ENCODE assay signal across 1 cellular context in genomic region chr20:63706852-63707557, GRCh38.
TF ChIP-seq lines count a peak whose summit lies in the region.

No MANE protein-coding gene starts in this region.

TF ChIP-seq in HepG2, 621 proteins besides CTCF, POLR2A, EP300 and RAD21 (continued from another document and continues in another):
- no peak for TF ChIP-seq ZBTB7B (CRISPR knock-in tag; IDR thresholded peaks at IDR 0.05)
- no peak for TF ChIP-seq NCOA1 (CRISPR knock-in tag; IDR thresholded peaks at IDR 0.05)
- TF ChIP-seq U2AF1 (optimal IDR thresholded peaks at IDR 0.05; ENCODE audit: low read depth, low read length), result peak; percentile 42
- peak; percentile 19; the same call in 1 of the 2 replicates for TF ChIP-seq ZNF607 (CRISPR knock-in tag; IDR thresholded peaks at IDR 0.05; ENCODE audit: borderline replicate concordance)
- no peak for TF ChIP-seq ZNF274 (CRISPR knock-in tag; IDR thresholded peaks at IDR 0.05)
- no peak for TF ChIP-seq NBN (conservative IDR thresholded peaks at IDR 0.05)
- TF ChIP-seq ELF4 (CRISPR knock-in tag; IDR thresholded peaks at IDR 0.05; ENCODE audit: borderline replicate concordance), result no peak
- TF ChIP-seq PAWR (CRISPR knock-in tag; IDR thresholded peaks at IDR 0.05; ENCODE audit: borderline replicate concordance), result no peak
- TF ChIP-seq ETV6 (CRISPR knock-in tag; conservative IDR thresholded peaks at IDR 0.05), result no peak; the same call in 1 of the 2 replicates
- no peak for TF ChIP-seq ZMYM2 (CRISPR knock-in tag; IDR thresholded peaks at IDR 0.05)
- TF ChIP-seq RBM39 (IDR thresholded peaks at IDR 0.05; ENCODE audit: low read depth, low read length, poor library complexity, severe bottlenecking), result peak; percentile 81
- 0 out of 2 replicates have a peak, but pooled peaks have one; percentile 60 for TF ChIP-seq CC2D1A (CRISPR knock-in tag; IDR thresholded peaks at IDR 0.05)
- peak; percentile 21; the same call in 1 of the 2 replicates for TF ChIP-seq ZNF605 (CRISPR knock-in tag; IDR thresholded peaks at IDR 0.05)
- peak; percentile 21 for TF ChIP-seq ZNF772 (CRISPR knock-in tag; IDR thresholded peaks at IDR 0.05)
- TF ChIP-seq, protein P1, sequence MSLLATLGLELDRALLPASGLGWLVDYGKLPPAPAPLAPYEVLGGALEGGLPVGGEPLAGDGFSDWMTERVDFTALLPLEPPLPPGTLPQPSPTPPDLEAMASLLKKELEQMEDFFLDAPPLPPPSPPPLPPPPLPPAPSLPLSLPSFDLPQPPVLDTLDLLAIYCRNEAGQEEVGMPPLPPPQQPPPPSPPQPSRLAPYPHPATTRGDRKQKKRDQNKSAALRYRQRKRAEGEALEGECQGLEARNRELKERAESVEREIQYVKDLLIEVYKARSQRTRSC (CRISPR knock-in tag; IDR thresholded peaks at IDR 0.05; ENCODE audit: low read depth), result no peak
- no peak for TF ChIP-seq MBNL3 (CRISPR knock-in tag; conservative IDR thresholded peaks at IDR 0.05)
- 0 out of 2 replicates have a peak, but pooled peaks have one; percentile 10 for TF ChIP-seq TIGD3 (CRISPR knock-in tag; IDR thresholded peaks at IDR 0.05; ENCODE audit: borderline replicate concordance)
- no peak for TF ChIP-seq ZNF33B (CRISPR knock-in tag; IDR thresholded peaks at IDR 0.05)
- TF ChIP-seq, protein P2, sequence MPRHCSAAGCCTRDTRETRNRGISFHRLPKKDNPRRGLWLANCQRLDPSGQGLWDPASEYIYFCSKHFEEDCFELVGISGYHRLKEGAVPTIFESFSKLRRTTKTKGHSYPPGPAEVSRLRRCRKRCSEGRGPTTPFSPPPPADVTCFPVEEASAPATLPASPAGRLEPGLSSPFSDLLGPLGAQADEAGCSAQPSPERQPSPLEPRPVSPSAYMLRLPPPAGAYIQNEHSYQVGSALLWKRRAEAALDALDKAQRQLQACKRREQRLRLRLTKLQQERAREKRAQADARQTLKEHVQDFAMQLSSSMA (CRISPR knock-in tag; IDR thresholded peaks at IDR 0.05), result peak; percentile 72; the same call in 1 of the 2 replicates
- peak; percentile 73; the same call in 1 of the 2 replicates for TF ChIP-seq ZSCAN29 (CRISPR knock-in tag; conservative IDR thresholded peaks at IDR 0.05)
- TF ChIP-seq HDAC6 (IDR thresholded peaks at IDR 0.05; ENCODE audit: low read depth, low read length), result no peak
- TF ChIP-seq ELF1 (CRISPR knock-in tag; IDR thresholded peaks at IDR 0.05), result peak; percentile 46; the same call in 1 of the 2 replicates
- TF ChIP-seq POLR2G (IDR thresholded peaks at IDR 0.05; ENCODE audit: low read depth, low read length), result no peak
- TF ChIP-seq NFKBIZ (CRISPR knock-in tag; IDR thresholded peaks at IDR 0.05), result no peak
- no peak for TF ChIP-seq ZNF773 (CRISPR knock-in tag; IDR thresholded peaks at IDR 0.05; ENCODE audit: borderline replicate concordance)
- no peak for TF ChIP-seq NR2F2 (IDR thresholded peaks at IDR 0.05; ENCODE audit: borderline replicate concordance, low read depth)
- TF ChIP-seq KDM1A (CRISPR knock-in tag; IDR thresholded peaks at IDR 0.05), result 0 out of 2 replicates have a peak, but pooled peaks have one; percentile 6
- TF ChIP-seq ZNF317 (CRISPR knock-in tag; IDR thresholded peaks at IDR 0.05), result peak; percentile 79
- TF ChIP-seq ZKSCAN8 (CRISPR knock-in tag; IDR thresholded peaks at IDR 0.05; ENCODE audit: borderline replicate concordance), result no peak
- TF ChIP-seq, protein P3, sequence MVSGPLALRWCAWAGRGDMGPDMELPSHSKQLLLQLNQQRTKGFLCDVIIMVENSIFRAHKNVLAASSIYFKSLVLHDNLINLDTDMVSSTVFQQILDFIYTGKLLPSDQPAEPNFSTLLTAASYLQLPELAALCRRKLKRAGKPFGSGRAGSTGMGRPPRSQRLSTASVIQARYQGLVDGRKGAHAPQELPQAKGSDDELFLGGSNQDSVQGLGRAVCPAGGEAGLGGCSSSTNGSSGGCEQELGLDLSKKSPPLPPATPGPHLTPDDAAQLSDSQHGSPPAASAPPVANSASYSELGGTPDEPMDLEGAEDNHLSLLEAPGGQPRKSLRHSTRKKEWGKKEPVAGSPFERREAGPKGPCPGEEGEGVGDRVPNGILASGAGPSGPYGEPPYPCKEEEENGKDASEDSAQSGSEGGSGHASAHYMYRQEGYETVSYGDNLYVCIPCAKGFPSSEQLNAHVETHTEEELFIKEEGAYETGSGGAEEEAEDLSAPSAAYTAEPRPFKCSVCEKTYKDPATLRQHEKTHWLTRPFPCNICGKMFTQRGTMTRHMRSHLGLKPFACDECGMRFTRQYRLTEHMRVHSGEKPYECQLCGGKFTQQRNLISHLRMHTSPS (CRISPR knock-in tag; IDR thresholded peaks at IDR 0.05; ENCODE audit: low read depth), result peak; percentile 57; the same call in 1 of the 2 replicates
- TF ChIP-seq, protein P4, sequence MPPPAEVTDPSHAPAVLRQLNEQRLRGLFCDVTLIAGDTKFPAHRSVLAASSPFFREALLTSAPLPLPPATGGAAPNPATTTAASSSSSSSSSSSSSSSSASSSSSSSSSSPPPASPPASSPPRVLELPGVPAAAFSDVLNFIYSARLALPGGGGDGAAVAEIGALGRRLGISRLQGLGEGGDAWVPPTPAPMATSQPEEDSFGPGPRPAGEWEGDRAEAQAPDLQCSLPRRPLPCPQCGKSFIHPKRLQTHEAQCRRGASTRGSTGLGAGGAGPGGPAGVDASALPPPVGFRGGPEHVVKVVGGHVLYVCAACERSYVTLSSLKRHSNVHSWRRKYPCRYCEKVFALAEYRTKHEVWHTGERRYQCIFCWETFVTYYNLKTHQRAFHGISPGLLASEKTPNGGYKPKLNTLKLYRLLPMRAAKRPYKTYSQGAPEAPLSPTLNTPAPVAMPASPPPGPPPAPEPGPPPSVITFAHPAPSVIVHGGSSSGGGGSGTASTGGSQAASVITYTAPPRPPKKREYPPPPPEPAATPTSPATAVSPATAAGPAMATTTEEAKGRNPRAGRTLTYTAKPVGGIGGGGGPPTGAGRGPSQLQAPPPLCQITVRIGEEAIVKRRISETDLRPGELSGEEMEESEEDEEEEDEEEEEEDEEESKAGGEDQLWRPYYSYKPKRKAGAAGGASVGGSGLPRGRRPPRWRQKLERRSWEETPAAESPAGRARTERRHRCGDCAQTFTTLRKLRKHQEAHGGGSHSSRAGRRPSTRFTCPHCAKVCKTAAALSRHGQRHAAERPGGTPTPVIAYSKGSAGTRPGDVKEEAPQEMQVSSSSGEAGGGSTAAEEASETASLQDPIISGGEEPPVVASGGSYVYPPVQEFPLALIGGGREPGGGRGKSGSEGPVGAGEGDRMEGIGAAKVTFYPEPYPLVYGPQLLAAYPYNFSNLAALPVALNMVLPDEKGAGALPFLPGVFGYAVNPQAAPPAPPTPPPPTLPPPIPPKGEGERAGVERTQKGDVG (CRISPR knock-in tag; IDR thresholded peaks at IDR 0.05; ENCODE audit: borderline replicate concordance), result no peak
- TF ChIP-seq ZSCAN25 (CRISPR knock-in tag; IDR thresholded peaks at IDR 0.05), result no peak; the same call in none of the 2 replicates
- TF ChIP-seq GMEB1 (CRISPR knock-in tag; IDR thresholded peaks at IDR 0.05; ENCODE audit: borderline replicate concordance), result no peak; the same call in 1 of the 2 replicates
- TF ChIP-seq SRSF1 (optimal IDR thresholded peaks at IDR 0.05; ENCODE audit: low read depth, low read length), result no peak
- TF ChIP-seq SRY (CRISPR knock-in tag; IDR thresholded peaks at IDR 0.05), result peak; percentile 9; the same call in 1 of the 2 replicates
- 0 out of 2 replicates have a peak, but pooled peaks have one; percentile 40 for TF ChIP-seq PLSCR1 (CRISPR knock-in tag; IDR thresholded peaks at IDR 0.05; ENCODE audit: borderline replicate concordance)
- TF ChIP-seq FOXK2 (IDR thresholded peaks at IDR 0.05), result no peak
- peak; percentile 9; the same call in 1 of the 2 replicates for TF ChIP-seq ATF2 (CRISPR knock-in tag; IDR thresholded peaks at IDR 0.05)
- peak; percentile 67 for TF ChIP-seq HDAC1 (CRISPR knock-in tag; IDR thresholded peaks at IDR 0.05)
- no peak for TF ChIP-seq NFAT5 (CRISPR knock-in tag; IDR thresholded peaks at IDR 0.05)
- peak; percentile 79 for TF ChIP-seq MXI1 (IDR thresholded peaks at IDR 0.05; ENCODE audit: borderline replicate concordance, low read depth, low read length)
- peak; percentile 82; the same call in 1 of the 2 replicates for TF ChIP-seq ZNF296 (CRISPR knock-in tag; conservative IDR thresholded peaks at IDR 0.05)
- peak; percentile 40; the same call in 1 of the 2 replicates for TF ChIP-seq ZIK1 (CRISPR knock-in tag; IDR thresholded peaks at IDR 0.05; ENCODE audit: borderline replicate concordance, low read depth)
- peak; percentile 68; the same call in 1 of the 2 replicates for TF ChIP-seq ZNF510 (CRISPR knock-in tag; IDR thresholded peaks at IDR 0.05; ENCODE audit: low read depth)
- 0 out of 2 replicates have a peak, but pooled peaks have one; percentile 47 for TF ChIP-seq ZBTB20 (CRISPR knock-in tag; IDR thresholded peaks at IDR 0.05; ENCODE audit: borderline replicate concordance, low read depth)
- no peak for TF ChIP-seq ZFP36 (IDR thresholded peaks at IDR 0.05; ENCODE audit: borderline replicate concordance, low read depth, low read length, partially characterized antibody)
- TF ChIP-seq GATA4 (IDR thresholded peaks at IDR 0.05; ENCODE audit: borderline replicate concordance, low read depth), result no peak
- TF ChIP-seq ZNF331 (CRISPR knock-in tag; IDR thresholded peaks at IDR 0.05), result peak; percentile 78
- TF ChIP-seq RBFOX2 (IDR thresholded peaks at IDR 0.05; ENCODE audit: low read depth, low read length), result no peak
- TF ChIP-seq ZNF232 (CRISPR knock-in tag; IDR thresholded peaks at IDR 0.05; ENCODE audit: borderline replicate concordance), result no peak
- TF ChIP-seq SMARCE1 (IDR thresholded peaks at IDR 0.05; ENCODE audit: borderline replicate concordance), result no peak
- no peak for TF ChIP-seq REXO4 (CRISPR knock-in tag; IDR thresholded peaks at IDR 0.05; ENCODE audit: borderline replicate concordance)
